26 cellular contexts compared by ENCODE assay signal in genomic region chr2:167681234-167681633, GRCh38.
A peak's percentile ranks its signal among the peaks of the same experiment; 100 is the strongest.
DNase-seq lines count a peak whose midpoint lies in the region; ATAC-seq, FAIRE-seq and TF ChIP-seq lines count a peak whose summit lies in the region.
"Had no signal": no experiment of that assay in that cellular context is flagged by ENCODE, and none has a peak within 500 bp of the region (broad histone marks: within the 10 kb centered on the region; RNA-seq: fewer than 3 reads in every experiment).

No MANE protein-coding gene starts in this region.

- H3K4me3 ChIP-seq in coronary artery = no peak overlapping the region
- H3K4me3 ChIP-seq: GM12878, K562, MG63, SJCRH30 had no signal

- no peak for ATAC-seq in GM21381 (IDR thresholded peaks at IDR 0.05; ENCODE audit: unreplicated experiment)
- ATAC-seq: GM12878, HepG2, K562 had no signal

- DNase-seq in NCI-H524 (lab: John Stamatoyannopoulos, UW) = peak; percentile 5 to 38
- DNase-seq in NCI-H524 treated with DMSO at 0.1 percent for 48 hours (lab: John Stamatoyannopoulos, UW) = no peak
- no peak for DNase-seq in NCI-H748 treated with DMSO at 0.1 percent for 48 hours (lab: John Stamatoyannopoulos, UW)
- DNase-seq in coronary artery (ENCODE audit: low spot score) = no peak
- DNase-seq: Calu3; CD8-positive, alpha-beta memory T cell; DMS53; EL; H9; MG63; NCI-H1048; NCI-H1417 treated with DMSO at 0.1 percent for 48 hours; NCI-H1930; NCI-H226; NCI-H510A treated with DMSO at 0.1 percent for 48 hours; SJCRH30 had no signal

- TF ChIP-seq CTCF in nephron (IDR thresholded peaks at IDR 0.05; ENCODE audit: unreplicated experiment in 3 of 3) = no peak
- TF ChIP-seq CTCF in coronary artery (IDR thresholded peaks at IDR 0.05) = no peak

- peak overlapping the region; percentile 34 to 80 (median 51) for H3K27ac Mint-ChIP-seq in nephron

- H3K4me1 Mint-ChIP-seq in nephron = peaks cover 43% of the 10 kb centered on the region
- H3K4me1 Mint-ChIP-seq: CD8-positive, alpha-beta memory T cell had no signal

- H3K4me3 Mint-ChIP-seq in nephron = no peak overlapping the region
- H3K4me3 Mint-ChIP-seq: CD8-positive, alpha-beta memory T cell; H9 had no signal

- peak; percentile 74 for FAIRE-seq in endometrium (lab: Jason Lieb, UNC)
- FAIRE-seq: A204.1, GM12878, HepG2, K562, RCC 7860 had no signal

- H3K36me3 Mint-ChIP-seq in nephron (ENCODE audit: low read depth) = no peaks in the 10 kb centered on the region
- H3K36me3 Mint-ChIP-seq: CD8-positive, alpha-beta memory T cell had no signal

- no peaks in the 10 kb centered on the region for H3K9me3 Mint-ChIP-seq in nephron
- H3K9me3 Mint-ChIP-seq: H9 had no signal

- H3K27me3 Mint-ChIP-seq in nephron (ENCODE audit: low read depth) = no peaks in the 10 kb centered on the region
- H3K27me3 Mint-ChIP-seq: CD8-positive, alpha-beta memory T cell had no signal

- peak overlapping the region; percentile 75 for H3K27ac ChIP-seq in temporal lobe (ENCODE audit: low read depth, low read length)
- H3K27ac ChIP-seq in coronary artery = no peak overlapping the region
- H3K27ac ChIP-seq: C4-2B, SJCRH30 had no signal

Comparison
In these comparisons a context has a peak if more than half of its experiments do, and no peak if none do; other contexts are left out.
1. DNase-seq: peak in NCI-H524 (2 of 2); none in NCI-H524 treated with DMSO at 0.1 percent for 48 hours (single experiment), NCI-H748 treated with DMSO at 0.1 percent for 48 hours (single experiment) and coronary artery (single experiment).